1 cellular context compared by ENCODE assay signal in the genomic region with DNA sequence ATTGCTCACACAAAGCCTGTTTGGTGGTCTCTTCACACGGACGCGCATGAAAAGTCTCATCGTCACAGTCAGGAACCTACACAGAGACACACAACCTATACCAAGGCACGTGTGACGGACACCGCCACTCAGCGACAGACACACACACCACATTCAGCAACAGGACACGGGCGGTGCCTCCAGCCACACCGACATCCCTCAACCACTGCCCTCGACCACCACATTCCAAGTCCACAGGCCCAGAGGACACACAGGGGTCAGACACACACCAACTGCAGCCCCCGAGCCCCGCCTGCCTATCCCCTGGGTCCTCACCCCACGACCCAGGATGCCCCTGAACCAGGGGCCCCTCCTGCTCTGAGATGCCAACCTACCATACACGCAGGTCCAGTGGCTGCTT.
TF ChIP-seq lines count a peak whose summit lies in the region.

No MANE protein-coding gene starts in this region.

TF ChIP-seq in GM23338, 12 proteins besides CTCF, POLR2A, EP300 and RAD21 (continued from another document):
- no peak for TF ChIP-seq EZH2 (IDR thresholded peaks at IDR 0.05; ENCODE audit: low read depth, unreplicated experiment)
- peak; percentile 9; the same call in 1 of the 2 replicates for TF ChIP-seq POLR2AphosphoS5 (IDR thresholded peaks at IDR 0.05; ENCODE audit: low read depth)
